14 cellular contexts compared by ENCODE assay signal in genomic region chr17:53896047-53896446, GRCh38.
"Had no signal": no experiment of that assay in that cellular context is flagged by ENCODE, and none has a peak within 500 bp of the region (broad histone marks: within the 10 kb centered on the region; RNA-seq: fewer than 3 reads in every experiment).

No MANE protein-coding gene starts in this region.

- H3K27me3 Mint-ChIP-seq: activated CD8-positive, alpha-beta T cell treated with anti-CD3 and anti-CD28 coated beads for 36 hours; activated naive CD8-positive, alpha-beta T cell treated with anti-CD3 and anti-CD28 coated beads for 36 hours; stimulated activated naive CD8-positive, alpha-beta T cell treated with anti-CD3 and anti-CD28 coated beads, Interleukin-15, Interleukin-2, amounts not matched to agents 100 ng/mL and 50 ng/mL, for 24 hours had no signal

- H3K4me3 Mint-ChIP-seq: activated CD8-positive, alpha-beta T cell treated with anti-CD3 and anti-CD28 coated beads for 36 hours; activated naive CD8-positive, alpha-beta T cell treated with anti-CD3 and anti-CD28 coated beads for 36 hours; activated T-cell treated with anti-CD3 and anti-CD28 coated beads, Interleukin-2, amount 50 U/mL, for 72 hours; natural killer cell; stimulated activated naive CD8-positive, alpha-beta T cell treated with anti-CD3 and anti-CD28 coated beads, Interleukin-15, Interleukin-2, amounts not matched to agents 100 ng/mL and 50 ng/mL, for 24 hours had no signal

- H3K27me3 ChIP-seq: heart right ventricle, upper lobe of right lung had no signal

- H3K27ac Mint-ChIP-seq: activated CD8-positive, alpha-beta T cell treated with anti-CD3 and anti-CD28 coated beads for 36 hours; activated naive CD8-positive, alpha-beta T cell treated with anti-CD3 and anti-CD28 coated beads for 36 hours; activated T-cell treated with anti-CD3 and anti-CD28 coated beads, Interleukin-2, amount 50 U/mL, for 72 hours; natural killer cell; stimulated activated naive CD8-positive, alpha-beta T cell treated with anti-CD3 and anti-CD28 coated beads, Interleukin-15, Interleukin-2, amounts not matched to agents 100 ng/mL and 50 ng/mL, for 24 hours had no signal

- H3K27ac ChIP-seq: heart right ventricle, psoas muscle, upper lobe of right lung had no signal

- H3K36me3 ChIP-seq: heart right ventricle, upper lobe of right lung had no signal

- H3K4me1 ChIP-seq: heart right ventricle, psoas muscle, upper lobe of right lung had no signal

- H3K4me1 Mint-ChIP-seq: activated naive CD8-positive, alpha-beta T cell treated with anti-CD3 and anti-CD28 coated beads for 36 hours; natural killer cell had no signal

- H3K36me3 Mint-ChIP-seq: activated naive CD8-positive, alpha-beta T cell treated with anti-CD3 and anti-CD28 coated beads for 36 hours; natural killer cell had no signal

- DNase-seq: activated CD4-positive, alpha-beta T cell treated with anti-CD3 and anti-CD28 coated beads for 4 hours; activated CD8-positive, alpha-beta memory T cell treated with anti-CD3 and anti-CD28 coated beads, Interleukin-2, amount 50 U/mL, for 4 hours; activated CD8-positive, alpha-beta T cell treated with anti-CD3 and anti-CD28 coated beads for 36 hours; activated gamma-delta T cell treated with Interleukin-2 at 50 U/mL for 16 hours; activated naive CD8-positive, alpha-beta T cell treated with anti-CD3 and anti-CD28 coated beads for 36 hours; activated T-cell treated with anti-CD3 and anti-CD28 coated beads, Interleukin-2, amount 50 U/mL, for 72 hours; heart right ventricle; natural killer cell; psoas muscle; stimulated activated CD4-positive, alpha-beta T cell treated with anti-CD3 and anti-CD28 coated beads, Interleukin-12 subunit alpha, Interleukin-12 subunit beta, amount 100 ng/mL, for 4 hours; stimulated activated CD4-positive, alpha-beta T cell treated with anti-CD3 and anti-CD28 coated beads, Interleukin-2, amount 100 ng/mL, for 48 hours; stimulated activated CD8-positive, alpha-beta memory T cell treated with anti-CD3 and anti-CD28 coated beads, Interleukin-4, amount 100 ng/mL, for 48 hours; upper lobe of right lung had no signal

- H3K9me3 ChIP-seq: psoas muscle, upper lobe of right lung had no signal

- H3K4me3 ChIP-seq: heart right ventricle, psoas muscle, upper lobe of right lung had no signal
